ENCODE assay signal across 11 cellular contexts in genomic region chr17:79799174-79799537, GRCh38. TPM values are rescaled to one million over a fixed set of nuclear protein-coding genes. Genes with fewer than 3 reads are reported as not detected.
DNase-seq lines count a peak whose midpoint lies in the region; ATAC-seq and TF ChIP-seq lines count a peak whose summit lies in the region.
"Had no signal": no experiment of that assay in that cellular context is flagged by ENCODE, and none has a peak within 500 bp of the region (broad histone marks: within the 10 kb centered on the region; RNA-seq: fewer than 3 reads in every experiment).

No MANE protein-coding gene starts in this region.

- no peak for TF ChIP-seq CTCF in CD4-positive, alpha-beta T cell (IDR thresholded peaks at IDR 0.05)
- TF ChIP-seq CTCF in lower lobe of right lung (IDR thresholded peaks at IDR 0.05): no peak

- peaks cover 6% of the 10 kb centered on the region for H3K36me3 Mint-ChIP-seq in CD4-positive, alpha-beta T cell (ENCODE audit: low read depth)
- H3K36me3 Mint-ChIP-seq in activated naive CD8-positive, alpha-beta T cell treated with anti-CD3 and anti-CD28 coated beads, Interleukin-2, amount 50 U/mL, for 24 hours (ENCODE audit: low read depth): peaks cover 2% of the 10 kb centered on the region
- peaks cover 15% of the 10 kb centered on the region for H3K36me3 Mint-ChIP-seq in natural killer cell treated with Interleukin-12 subunit alpha and Interleukin-12 subunit beta and Interleukin-15 and Interleukin-18, amount 100 ng/mL, for 72 hours

- no peak overlapping the region for H3K27ac ChIP-seq in CD4-positive, alpha-beta T cell (ENCODE audit: low read depth, low read length)
- no peak overlapping the region for H3K27ac ChIP-seq in lower lobe of right lung

- H3K4me1 Mint-ChIP-seq in CD4-positive, alpha-beta T cell (ENCODE audit: low read depth): peaks cover 50% of the 10 kb centered on the region
- peaks cover 49% of the 10 kb centered on the region for H3K4me1 Mint-ChIP-seq in activated naive CD8-positive, alpha-beta T cell treated with anti-CD3 and anti-CD28 coated beads, Interleukin-2, amount 50 U/mL, for 24 hours
- H3K4me1 Mint-ChIP-seq in natural killer cell treated with Interleukin-12 subunit alpha and Interleukin-12 subunit beta and Interleukin-15 and Interleukin-18, amount 100 ng/mL, for 72 hours (ENCODE audit: low read depth in 2 of 2): peaks cover 28 to 38% of the 10 kb centered on the region in 2 donors

- H3K4me3 ChIP-seq in H7 (ENCODE audit: insufficient read depth, low read depth, low read length): no peak overlapping the region
- H3K4me3 ChIP-seq in lower lobe of right lung: no peak overlapping the region

- ATAC-seq in CD4-positive, alpha-beta T cell (ENCODE audit: poor library complexity): no peak
- no peak for ATAC-seq in activated naive CD8-positive, alpha-beta T cell treated with anti-CD3 and anti-CD28 coated beads, Interleukin-2, amount 50 U/mL, for 24 hours
- no peak for ATAC-seq in natural killer cell treated with Interleukin-12 subunit alpha and Interleukin-12 subunit beta and Interleukin-15 and Interleukin-18, amount 100 ng/mL, for 72 hours
- no peak for ATAC-seq in lower lobe of right lung

- no peak for DNase-seq in CD4-positive, alpha-beta T cell
- DNase-seq in H7 (peak; percentile 73), lower lobe of right lung (no peak), HuH-7.5 (ENCODE audit: low spot score) (no peak)
- no peak for DNase-seq in activated naive CD8-positive, alpha-beta T cell treated with anti-CD3 and anti-CD28 coated beads, Interleukin-2, amount 50 U/mL, for 24 hours
- no peak for DNase-seq in natural killer cell treated with Interleukin-12 subunit alpha and Interleukin-12 subunit beta and Interleukin-15 and Interleukin-18, amount 100 ng/mL, for 72 hours (ENCODE audit: low spot score)
- DNase-seq in activated effector memory CD4-positive, alpha-beta T cell treated with anti-CD3 and anti-CD28 coated beads, Interleukin-2, amount 50 U/mL, for 16 hours: no peak
- DNase-seq: aorta; Calu3; effector CD4-positive, alpha-beta T cell; kidney glomerular epithelial cell had no signal

- intact Hi-C loops in CD4-positive, alpha-beta T cell (cut with DNase I, micrococcal nuclease): loop anchor here (5.0 kb wide), 3 partner anchors 38 to 1598 kb away; partner anchors contain the start of genes BAHCC1 (in 1 of the 2) and CBX4 (in 1 of the 2)
- intact Hi-C loops in lower lobe of right lung (cut with DNase I): no loop called here

- H3K27ac Mint-ChIP-seq in CD4-positive, alpha-beta T cell: peak overlapping the region; percentile 77
- H3K27ac Mint-ChIP-seq in activated naive CD8-positive, alpha-beta T cell treated with anti-CD3 and anti-CD28 coated beads, Interleukin-2, amount 50 U/mL, for 24 hours: peak overlapping the region; percentile 57
- H3K27ac Mint-ChIP-seq in natural killer cell treated with Interleukin-12 subunit alpha and Interleukin-12 subunit beta and Interleukin-15 and Interleukin-18, amount 100 ng/mL, for 72 hours: peak overlapping the region; percentile 52 to 73

- H3K4me1 ChIP-seq in lower lobe of right lung: peaks cover 59% of the 10 kb centered on the region

- peak overlapping the region; percentile 76 for H3K4me3 Mint-ChIP-seq in CD4-positive, alpha-beta T cell
- H3K4me3 Mint-ChIP-seq in activated naive CD8-positive, alpha-beta T cell treated with anti-CD3 and anti-CD28 coated beads, Interleukin-2, amount 50 U/mL, for 24 hours: peak overlapping the region; percentile 54
- H3K4me3 Mint-ChIP-seq in natural killer cell treated with Interleukin-12 subunit alpha and Interleukin-12 subunit beta and Interleukin-15 and Interleukin-18, amount 100 ng/mL, for 72 hours: peak overlapping the region; percentile 85

- POLR2A ChIA-PET in CD4-positive, alpha-beta T cell (lab: Charles Lee): interaction anchor here (0.7 to 10.2 kb wide), 4 partner anchors 9 to 42 kb away, joined by 3 to 127 read pairs (median 17); partner anchors contain the start of gene CBX4

- H3K27me3 ChIP-seq in CD4-positive, alpha-beta T cell (ENCODE audit: control insufficient read depth, insufficient read depth, low read length): peaks cover 65% of the 10 kb centered on the region
- H3K27me3 ChIP-seq in H7 (ENCODE audit: control insufficient read depth, insufficient read depth, low read length): peaks cover 92% of the 10 kb centered on the region
- H3K27me3 ChIP-seq in lower lobe of right lung (ENCODE audit: low read depth): peaks cover 65% of the 10 kb centered on the region

- H3K27me3 Mint-ChIP-seq in CD4-positive, alpha-beta T cell: peaks cover 54% of the 10 kb centered on the region
- H3K27me3 Mint-ChIP-seq in activated naive CD8-positive, alpha-beta T cell treated with anti-CD3 and anti-CD28 coated beads, Interleukin-2, amount 50 U/mL, for 24 hours: peaks cover 41% of the 10 kb centered on the region
- H3K27me3 Mint-ChIP-seq in natural killer cell treated with Interleukin-12 subunit alpha and Interleukin-12 subunit beta and Interleukin-15 and Interleukin-18, amount 100 ng/mL, for 72 hours: peaks cover 8 to 31% of the 10 kb centered on the region in 2 donors

- no peaks in the 10 kb centered on the region for H3K9me3 ChIP-seq in CD4-positive, alpha-beta T cell (ENCODE audit: control insufficient read depth, low read length)
- no peaks in the 10 kb centered on the region for H3K9me3 ChIP-seq in lower lobe of right lung

- H3K36me3 ChIP-seq in H7 (replicated peaks; ENCODE audit: control insufficient read depth, insufficient read depth, low read length) (no peaks in the 10 kb centered on the region), lower lobe of right lung (peaks cover 11% of the 10 kb centered on the region)

- CTCF ChIA-PET in CD4-positive, alpha-beta T cell (lab: Charles Lee): no interaction called here

- no peaks in the 10 kb centered on the region for H3K9me3 Mint-ChIP-seq in CD4-positive, alpha-beta T cell
- no peaks in the 10 kb centered on the region for H3K9me3 Mint-ChIP-seq in activated naive CD8-positive, alpha-beta T cell treated with anti-CD3 and anti-CD28 coated beads, Interleukin-2, amount 50 U/mL, for 24 hours
- peaks cover 4% of the 10 kb centered on the region for H3K9me3 Mint-ChIP-seq in natural killer cell treated with Interleukin-12 subunit alpha and Interleukin-12 subunit beta and Interleukin-15 and Interleukin-18, amount 100 ng/mL, for 72 hours

RNA-seq across cellular contexts. Expression of gene CBX8, which starts 2.3 kb away (rescaled TPM):
- total RNA-seq in CD4-positive, alpha-beta T cell: 1 to 10 TPM; 5.3 to 6.5 TPM
- 1.4 and 1.9 TPM in 2 replicates for total RNA-seq in H7 (2014; rRNA removed; shearing (Covaris generic))
- 10 to 100 TPM in 1 of 2 donors, 1 to 10 TPM in 1; 9.8 to 46.4 TPM for total RNA-seq in natural killer cell treated with Interleukin-12 subunit alpha and Interleukin-12 subunit beta and Interleukin-15 and Interleukin-18, amount 100 ng/mL, for 72 hours
- 5.8 TPM for total RNA-seq in lower lobe of right lung

RNA-seq across cellular contexts. Expression of gene CBX2, which starts 21.2 kb away (rescaled TPM):
- total RNA-seq in CD4-positive, alpha-beta T cell: under 1 TPM in 1 of 2 experiments, not detected in 1; 0.31 TPM
- total RNA-seq in H7 (2014; rRNA removed; shearing (Covaris generic)): 89.1 and 97.4 TPM in 2 replicates
- total RNA-seq in natural killer cell treated with Interleukin-12 subunit alpha and Interleukin-12 subunit beta and Interleukin-15 and Interleukin-18, amount 100 ng/mL, for 72 hours: 1 to 10 TPM in 1 of 2 donors, under 1 TPM in 1; 0.95 to 2.1 TPM
- total RNA-seq in lower lobe of right lung: 3.9 TPM

RNA-seq across cellular contexts. Expression of gene CBX4, which starts 40.1 kb away (rescaled TPM):
- 100 to 1,000 TPM; 196 to 202 TPM for total RNA-seq in CD4-positive, alpha-beta T cell
- 6.4 and 6.6 TPM in 2 replicates for total RNA-seq in H7 (2014; rRNA removed; shearing (Covaris generic))
- 10 to 100 TPM; 26.2 to 58.3 TPM for total RNA-seq in natural killer cell treated with Interleukin-12 subunit alpha and Interleukin-12 subunit beta and Interleukin-15 and Interleukin-18, amount 100 ng/mL, for 72 hours
- total RNA-seq in lower lobe of right lung: 20.6 TPM

Comparison
In these comparisons a context has a peak if more than half of its experiments do, and no peak if none do; other contexts are left out.
1. RNA of gene CBX2, which starts 21.2 kb away (total RNA-seq): 89.1 to 97.4 TPM in H7; 3.9 TPM in lower lobe of right lung (single experiment), 0.95 to 2.1 TPM in natural killer cell treated with Interleukin-12 subunit alpha and Interleukin-12 subunit beta and Interleukin-15 and Interleukin-18, amount 100 ng/mL, for 72 hours and 0.31 TPM in CD4-positive, alpha-beta T cell; every median in the first group is over 10 times any median in the second.
2. Peak in every context shown above with its lines, with median percentiles within 50 percentile points of each other: H3K27ac Mint-ChIP-seq and H3K4me3 Mint-ChIP-seq.